12 cellular contexts compared by ENCODE assay signal in genomic region chr1:19232526-19232851, GRCh38. TPM values are rescaled to one million over a fixed set of nuclear protein-coding genes. Genes with fewer than 3 reads are reported as not detected.
DNase-seq lines count a peak whose midpoint lies in the region; ATAC-seq, FAIRE-seq and TF ChIP-seq lines count a peak whose summit lies in the region.
"Had no signal": no experiment of that assay in that cellular context is flagged by ENCODE, and none has a peak within 500 bp of the region (broad histone marks: within the 10 kb centered on the region; RNA-seq: fewer than 3 reads in every experiment).

No MANE protein-coding gene starts in this region.

- H3K36me3 Mint-ChIP-seq in Caco-2 (ENCODE audit: insufficient read depth, unreplicated experiment) = peaks cover 39% of the 10 kb centered on the region

- ATAC-seq in foreskin keratinocyte (no peak), psoas muscle (peak; percentile 82 to 94 (median 87)), HG03439 (IDR thresholded peaks at IDR 0.05; ENCODE audit: unreplicated experiment) (no peak), HG03520 (IDR thresholded peaks at IDR 0.05; ENCODE audit: unreplicated experiment) (no peak)
- ATAC-seq: natural killer cell treated with Interleukin-12 subunit alpha and Interleukin-12 subunit beta and Interleukin-15 and Interleukin-18, amount 100 ng/mL, for 72 hours had no signal

- no peak for DNase-seq in GM12891 (ENCODE audit: insufficient read length, low spot score)
- DNase-seq in foreskin keratinocyte = no peak
- DNase-seq in psoas muscle = peak in 1 of 2 donors; percentile 36
- DNase-seq in activated effector memory CD4-positive, alpha-beta T cell treated with anti-CD3 and anti-CD28 coated beads, Interleukin-2, amount 50 U/mL, for 16 hours = no peak
- no peak for DNase-seq in Caco-2
- DNase-seq: activated CD4-positive, alpha-beta T cell treated with anti-CD3 and anti-CD28 coated beads, Interleukin-2, amount 50 U/mL, for 4 hours; SIG-M5 had no signal

- peak overlapping the region; percentile 64 for H3K27ac ChIP-seq in VCaP
- H3K27ac ChIP-seq in foreskin keratinocyte = no peak overlapping the region
- H3K27ac ChIP-seq in psoas muscle = peak overlapping the region; percentile 46

- H3K4me3 ChIP-seq in psoas muscle = no peak overlapping the region
- H3K4me3 ChIP-seq in Caco-2 (ENCODE audit: low read depth, low read length) = no peak overlapping the region

- intact Hi-C loops in psoas muscle (cut with DNase I) (no loop called here), Caco-2 (cut with micrococcal nuclease; ENCODE audit: unreplicated experiment) (no loop called here)

- no peak overlapping the region for H3K4me3 Mint-ChIP-seq in Caco-2 (ENCODE audit: unreplicated experiment)
- H3K4me3 Mint-ChIP-seq: natural killer cell treated with Interleukin-12 subunit alpha and Interleukin-12 subunit beta and Interleukin-15 and Interleukin-18, amount 100 ng/mL, for 72 hours had no signal

- no peaks in the 10 kb centered on the region for H3K9me3 Mint-ChIP-seq in Caco-2 (ENCODE audit: unreplicated experiment)
- H3K9me3 Mint-ChIP-seq: natural killer cell treated with Interleukin-12 subunit alpha and Interleukin-12 subunit beta and Interleukin-15 and Interleukin-18, amount 100 ng/mL, for 72 hours had no signal

- H3K36me3 ChIP-seq in psoas muscle (ENCODE audit: insufficient read depth in 1 of 2, low read depth in 1 of 2) = peaks cover 9 to 99% of the 10 kb centered on the region in 2 donors
- no peaks in the 10 kb centered on the region for H3K36me3 ChIP-seq in Caco-2 (ENCODE audit: control insufficient read depth, insufficient read depth, low read length)

- no peaks in the 10 kb centered on the region for H3K4me1 Mint-ChIP-seq in Caco-2 (ENCODE audit: low read depth, unreplicated experiment)

- H3K4me1 ChIP-seq in foreskin keratinocyte = no peaks in the 10 kb centered on the region
- peaks cover 18% of the 10 kb centered on the region for H3K4me1 ChIP-seq in psoas muscle
- no peaks in the 10 kb centered on the region for H3K4me1 ChIP-seq in Caco-2

- CTCF ChIA-PET in Caco-2 (lab: Charles Lee) = no interaction called here

- H3K9me3 ChIP-seq in psoas muscle = no peaks in the 10 kb centered on the region
- H3K9me3 ChIP-seq in Caco-2 = no peaks in the 10 kb centered on the region

- BruUV-seq in Caco-2 (replicated peaks; lab: Mats Ljungman, UMichigan) = no TSS peak

- POLR2A ChIA-PET in Caco-2 (lab: Charles Lee) = no interaction called here

- no peaks in the 10 kb centered on the region for H3K27me3 Mint-ChIP-seq in Caco-2 (ENCODE audit: insufficient read depth, unreplicated experiment)
- H3K27me3 Mint-ChIP-seq: natural killer cell treated with Interleukin-12 subunit alpha and Interleukin-12 subunit beta and Interleukin-15 and Interleukin-18, amount 100 ng/mL, for 72 hours had no signal

- TF ChIP-seq CTCF in VCaP (conservative IDR thresholded peaks at IDR 0.05) (peak; percentile 43; the same call in 1 of the 2 replicates), foreskin keratinocyte (conservative IDR thresholded peaks at IDR 0.05) (peak; percentile 6), psoas muscle (IDR thresholded peaks at IDR 0.05) (peak; percentile 12), Caco-2 (IDR thresholded peaks at IDR 0.05; ENCODE audit: insufficient read depth in 1 of 2, low read depth in 1 of 2, low read length in 1 of 2, severe bottlenecking in 1 of 2, unreplicated experiment in 1 of 2) (no peak)

- H3K27me3 ChIP-seq in foreskin keratinocyte (no peaks in the 10 kb centered on the region), psoas muscle (ENCODE audit: insufficient read depth in 3 of 3, low read length in 2 of 3) (no peaks in the 10 kb centered on the region), Caco-2 (replicated peaks; ENCODE audit: control insufficient read depth, insufficient read depth, low read length) (no peaks in the 10 kb centered on the region)

- no peak for TF ChIP-seq POLR2A in GM12891 (IDR thresholded peaks at IDR 0.05; ENCODE audit: low read depth, low read length)

- H3K27ac Mint-ChIP-seq in Caco-2 (ENCODE audit: unreplicated experiment) = no peak overlapping the region
- H3K27ac Mint-ChIP-seq: natural killer cell treated with Interleukin-12 subunit alpha and Interleukin-12 subunit beta and Interleukin-15 and Interleukin-18, amount 100 ng/mL, for 72 hours had no signal

- FAIRE-seq in GM12891 (lab: Jason Lieb, UNC) = peak; percentile 31
- FAIRE-seq: H1 had no signal

TF ChIP-seq in GM12891, 5 proteins besides CTCF, POLR2A, EP300 and RAD21:
- TF ChIP-seq SPI1 (IDR thresholded peaks at IDR 0.05; ENCODE audit: low read depth, low read length) = no peak
- no peak for TF ChIP-seq POU2F2 (IDR thresholded peaks at IDR 0.05; ENCODE audit: low read depth, low read length)
- TF ChIP-seq TAF1 (IDR thresholded peaks at IDR 0.05; ENCODE audit: low read depth, low read length) = no peak
- no peak for TF ChIP-seq PAX5 (IDR thresholded peaks at IDR 0.05; ENCODE audit: insufficient read depth, low read length, severe bottlenecking)
- no peak for TF ChIP-seq POLR2AphosphoS5 (IDR thresholded peaks at IDR 0.05; ENCODE audit: low read depth, low read length)

RNA-seq across cellular contexts. Expression of gene EMC1, which starts 18.8 kb away (rescaled TPM):
- 16.5 TPM for polyA plus RNA-seq in GM12891 (2012; ENCODE audit: low read depth, missing spikeins)
- total RNA-seq in foreskin keratinocyte = 59.6 TPM in 2 replicates
- polyA plus RNA-seq in foreskin keratinocyte = 28.8 and 31.1 TPM in 2 replicates
- 10 to 100 TPM; 31.1 to 38.5 (median 35.1) TPM for total RNA-seq in psoas muscle
- polyA plus RNA-seq in psoas muscle = 10 to 100 TPM; 12.7 to 29.4 (median 18.9) TPM
- 48.8 and 51.5 TPM in 2 replicates for total RNA-seq in Caco-2 (2022)

RNA-seq across cellular contexts. Expression of gene MRTO4, which starts 19.1 kb away (rescaled TPM):
- 31.5 TPM for polyA plus RNA-seq in GM12891 (2012; ENCODE audit: low read depth, missing spikeins)
- total RNA-seq in foreskin keratinocyte (64.0 and 78.4 TPM in 2 replicates), psoas muscle (10 to 100 TPM; 19.9 to 35.8 (median 28.8) TPM), Caco-2 (2022) (52.6 TPM in 2 replicates)
- polyA plus RNA-seq in foreskin keratinocyte (78.4 and 89.5 TPM in 2 replicates), psoas muscle (100 to 1,000 TPM in 1 of 3 donors, 10 to 100 TPM in 2; 43.0 to 103 (median 43.7) TPM)

RNA-seq across cellular contexts. Expression of gene UBR4, which starts 22.4 kb away (rescaled TPM):
- polyA plus RNA-seq in GM12891 (2012; ENCODE audit: low read depth, missing spikeins) = 78.6 TPM
- total RNA-seq in foreskin keratinocyte (71.4 and 74.0 TPM in 2 replicates), psoas muscle (100 to 1,000 TPM; 109 to 185 (median 128) TPM), Caco-2 (2022) (317 and 318 TPM in 2 replicates)
- polyA plus RNA-seq in foreskin keratinocyte (46.3 and 49.1 TPM in 2 replicates), psoas muscle (100 to 1,000 TPM in 2 of 3 donors, 10 to 100 TPM in 1; 89.9 to 134 (median 118) TPM)

RNA-seq across cellular contexts. Expression of gene AKR7A3, which starts 56.1 kb away (rescaled TPM):
- polyA plus RNA-seq in GM12891 (2012; ENCODE audit: low read depth, missing spikeins) = 0.17 TPM
- total RNA-seq in foreskin keratinocyte = 0.18 and 0.27 TPM in 2 replicates
- polyA plus RNA-seq in foreskin keratinocyte = 0.20 and 0.21 TPM in 2 replicates
- total RNA-seq in psoas muscle = under 1 TPM in 3 of 4 donors, not detected in 1; 0.20 to 0.36 (median 0.34) TPM
- polyA plus RNA-seq in psoas muscle = under 1 TPM; 0.15 to 0.42 (median 0.34) TPM
- 2.4 and 2.8 TPM in 2 replicates for total RNA-seq in Caco-2 (2022)

Comparison
In these comparisons a context has a peak if more than half of its experiments do, and no peak if none do; other contexts are left out.
1. CTCF ChIP-seq: peak in VCaP (single experiment), foreskin keratinocyte (single experiment) and psoas muscle (single experiment); none in Caco-2 (0 of 2).
2. ATAC-seq: peak in psoas muscle (4 of 4); none in foreskin keratinocyte (single experiment), HG03439 (single experiment) and HG03520 (single experiment).